Comparison of ENCODE assay signal across 16 cellular contexts in the genomic region with DNA sequence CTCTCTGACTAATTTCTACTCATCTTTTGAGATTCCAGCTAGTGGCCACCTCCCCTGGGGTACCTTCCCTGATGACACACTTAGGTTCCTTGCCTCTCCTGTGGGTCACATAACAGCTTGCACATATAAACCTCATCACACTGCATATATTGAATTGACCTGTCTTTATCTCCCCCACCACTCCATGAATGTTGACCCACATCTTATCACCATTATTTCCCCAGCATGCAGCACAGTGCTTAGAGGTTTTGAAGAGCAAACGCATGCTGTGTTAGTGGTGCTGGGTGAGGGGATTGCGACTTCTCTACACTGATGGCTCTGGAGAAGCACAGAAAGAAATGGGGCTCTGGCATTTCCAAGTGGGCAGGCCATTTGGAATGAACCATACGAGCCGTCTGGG.
DNase-seq lines count a peak whose midpoint lies in the region; ATAC-seq, FAIRE-seq and TF ChIP-seq lines count a peak whose summit lies in the region.
"Had no signal": no experiment of that assay in that cellular context is flagged by ENCODE, and none has a peak within 500 bp of the region (broad histone marks: within the 10 kb centered on the region; RNA-seq: fewer than 3 reads in every experiment).

No MANE protein-coding gene starts in this region.

- H3K4me1 ChIP-seq in ascending aorta, result no peaks in the 10 kb centered on the region
- H3K4me1 ChIP-seq: SJSA1 had no signal

- H3K4me3 ChIP-seq in ascending aorta, result no peak overlapping the region
- H3K4me3 ChIP-seq: SJSA1 had no signal

- no peak overlapping the region for H3K27ac ChIP-seq in ascending aorta
- H3K27ac ChIP-seq: SJSA1 had no signal

- TF ChIP-seq CTCF in ascending aorta (IDR thresholded peaks at IDR 0.05) (no peak), D721Med (IDR thresholded peaks at IDR 0.05; ENCODE audit: insufficient read depth, missing control alignments) (no peak)

- H3K27me3 ChIP-seq in ascending aorta, result no peaks in the 10 kb centered on the region
- H3K27me3 ChIP-seq: SJSA1 had no signal

- no peak for ATAC-seq in HG03520 (IDR thresholded peaks at IDR 0.05; ENCODE audit: unreplicated experiment)
- ATAC-seq: Right ventricle myocardium inferior had no signal

- H3K9me3 ChIP-seq in ascending aorta, result no peaks in the 10 kb centered on the region
- H3K9me3 ChIP-seq: SJSA1 had no signal

- no peaks in the 10 kb centered on the region for H3K36me3 ChIP-seq in ascending aorta
- H3K36me3 ChIP-seq: SJSA1 had no signal

- FAIRE-seq in D721Med (lab: Jason Lieb, UNC), result no peak
- FAIRE-seq: GM19239 had no signal

- intact Hi-C loops in ascending aorta (cut with DNase I), result no loop called here

- DNase-seq in NCI-H187 treated with DMSO at 0.1 percent for 48 hours (lab: John Stamatoyannopoulos, UW), result peak; percentile 35
- no peak for DNase-seq in NCI-H187 (lab: John Stamatoyannopoulos, UW)
- peak; percentile 19 for DNase-seq in Daoy (ENCODE audit: low read depth)
- DNase-seq in NCI-H146 (lab: John Stamatoyannopoulos, UW), result peak; percentile 93
- DNase-seq in cerebellar cortex (ENCODE audit: low spot score), result peak; percentile 15
- no peak for DNase-seq in ascending aorta (ENCODE audit: low spot score in 2 of 2)
- DNase-seq in D721Med (ENCODE audit: insufficient read length, low spot score), result no peak
- DNase-seq: CD4-positive, CD25-positive, alpha-beta regulatory T cell; GDM1; MV-4-11; NCI-H1436; T-helper 1 cell had no signal

Comparison
In these comparisons a context has a peak if more than half of its experiments do, and no peak if none do; other contexts are left out.
1. DNase-seq: peak in NCI-H187 treated with DMSO at 0.1 percent for 48 hours (single experiment), Daoy (single experiment), NCI-H146 (single experiment) and cerebellar cortex (single experiment); none in NCI-H187 (0 of 2), ascending aorta (0 of 2) and D721Med (single experiment).